Comparison of ENCODE assay signal across 17 cellular contexts in genomic region chrX:120463241-120463640, GRCh38. TPM values are rescaled to one million over a fixed set of nuclear protein-coding genes. Genes with fewer than 3 reads are reported as not detected.
DNase-seq lines count a peak whose midpoint lies in the region; ATAC-seq and TF ChIP-seq lines count a peak whose summit lies in the region.
"Had no signal": no experiment of that assay in that cellular context is flagged by ENCODE, and none has a peak within 500 bp of the region (broad histone marks: within the 10 kb centered on the region; RNA-seq: fewer than 3 reads in every experiment).

No MANE protein-coding gene starts in this region.

- intact Hi-C loops in left lung (cut with DNase I), result no loop called here
- intact Hi-C loops in colonic mucosa (cut with DNase I), result no loop called here

- H3K36me3 ChIP-seq in Karpas-422 (ENCODE audit: insufficient read depth, low read length), result no peaks in the 10 kb centered on the region
- no peaks in the 10 kb centered on the region for H3K36me3 ChIP-seq in adipocyte (ENCODE audit: control insufficient read depth, insufficient read depth, low read length, severe bottlenecking)
- no peaks in the 10 kb centered on the region for H3K36me3 ChIP-seq in left lung
- H3K36me3 ChIP-seq in colonic mucosa, result no peaks in the 10 kb centered on the region
- H3K36me3 ChIP-seq: neural progenitor cell, spleen, tibial nerve had no signal

- H3K9me3 ChIP-seq in Karpas-422 (ENCODE audit: low read length), result no peaks in the 10 kb centered on the region
- H3K9me3 ChIP-seq in adipocyte (ENCODE audit: control insufficient read depth, low read length), result no peaks in the 10 kb centered on the region
- no peaks in the 10 kb centered on the region for H3K9me3 ChIP-seq in left lung
- H3K9me3 ChIP-seq in colonic mucosa, result no peaks in the 10 kb centered on the region
- H3K9me3 ChIP-seq: spleen, tibial nerve had no signal

- H3K9me2 ChIP-seq in Karpas-422 (replicated peaks; ENCODE audit: insufficient read depth, low read length), result no peaks in the 10 kb centered on the region

- H3K4me3 ChIP-seq in Karpas-422 (ENCODE audit: low read length) (no peak overlapping the region), adipocyte (ENCODE audit: low read length) (no peak overlapping the region), left lung (no peak overlapping the region), colonic mucosa (no peak overlapping the region)
- H3K4me3 ChIP-seq: coronary artery, neural progenitor cell, spleen, tibial nerve had no signal

- no peaks in the 10 kb centered on the region for H3K27me3 Mint-ChIP-seq in chondrocyte (ENCODE audit: low read depth)
- no peaks in the 10 kb centered on the region for H3K27me3 Mint-ChIP-seq in natural killer cell treated with Interleukin-12 subunit alpha and Interleukin-12 subunit beta and Interleukin-15 and Interleukin-18, amount 100 ng/mL, for 72 hours
- H3K27me3 Mint-ChIP-seq: activated naive CD8-positive, alpha-beta T cell; CD4-positive, alpha-beta T cell had no signal

- H3K27ac Mint-ChIP-seq in chondrocyte (ENCODE audit: unreplicated experiment), result no peak overlapping the region
- H3K27ac Mint-ChIP-seq in natural killer cell treated with Interleukin-12 subunit alpha and Interleukin-12 subunit beta and Interleukin-15 and Interleukin-18, amount 100 ng/mL, for 72 hours, result no peak overlapping the region
- H3K27ac Mint-ChIP-seq: activated naive CD8-positive, alpha-beta T cell; CD4-positive, alpha-beta T cell; neural progenitor cell had no signal

- peaks cover 28% of the 10 kb centered on the region for H3K4me1 ChIP-seq in Karpas-422 (ENCODE audit: low read length)
- peaks cover 15% of the 10 kb centered on the region for H3K4me1 ChIP-seq in adipocyte (ENCODE audit: control insufficient read depth, insufficient read depth, low read length)
- peaks cover 0 to 64% of the 10 kb centered on the region in 2 donors for H3K4me1 ChIP-seq in left lung
- no peaks in the 10 kb centered on the region for H3K4me1 ChIP-seq in colonic mucosa
- H3K4me1 ChIP-seq: neural progenitor cell had no signal

- no peaks in the 10 kb centered on the region for H3K27me3 ChIP-seq in Karpas-422 (ENCODE audit: low read length)
- no peaks in the 10 kb centered on the region for H3K27me3 ChIP-seq in adipocyte (replicated peaks; ENCODE audit: control insufficient read depth, insufficient read depth, low read length)
- H3K27me3 ChIP-seq in left lung, result no peaks in the 10 kb centered on the region
- H3K27me3 ChIP-seq in colonic mucosa, result no peaks in the 10 kb centered on the region
- H3K27me3 ChIP-seq: neural progenitor cell, spleen had no signal

- H4K20me1 ChIP-seq in Karpas-422 (ENCODE audit: insufficient read depth, low read depth, low read length), result peaks cover 4% of the 10 kb centered on the region; the same call in 1 of the 2 replicates

- H3K79me2 ChIP-seq in Karpas-422 (ENCODE audit: low read length), result peaks cover 49% of the 10 kb centered on the region

- H3K9ac ChIP-seq in Karpas-422 (ENCODE audit: low read length) (no peak overlapping the region), adipocyte (ENCODE audit: low read length) (no peak overlapping the region), colonic mucosa (ENCODE audit: low read depth in 2 of 2, low read length in 2 of 2) (no peak overlapping the region)
- H3K9ac ChIP-seq: neural progenitor cell had no signal

- no peak overlapping the region for H3K4me3 Mint-ChIP-seq in chondrocyte (ENCODE audit: unreplicated experiment)
- H3K4me3 Mint-ChIP-seq in natural killer cell treated with Interleukin-12 subunit alpha and Interleukin-12 subunit beta and Interleukin-15 and Interleukin-18, amount 100 ng/mL, for 72 hours, result no peak overlapping the region
- H3K4me3 Mint-ChIP-seq: activated naive CD8-positive, alpha-beta T cell; CD4-positive, alpha-beta T cell; neural progenitor cell had no signal

- no peak overlapping the region for H3K27ac ChIP-seq in Karpas-422 (ENCODE audit: low read length)
- H3K27ac ChIP-seq in left lung, result peak overlapping the region in 1 of 2 donors; percentile 48
- H3K27ac ChIP-seq in colonic mucosa, result no peak overlapping the region
- H3K27ac ChIP-seq: coronary artery, neural progenitor cell had no signal

- peaks cover 21% of the 10 kb centered on the region for H3K4me1 Mint-ChIP-seq in chondrocyte (ENCODE audit: low read depth)
- peaks cover 29 to 33% of the 10 kb centered on the region in 2 donors for H3K4me1 Mint-ChIP-seq in natural killer cell treated with Interleukin-12 subunit alpha and Interleukin-12 subunit beta and Interleukin-15 and Interleukin-18, amount 100 ng/mL, for 72 hours (ENCODE audit: low read depth in 2 of 2)

- ATAC-seq in left lung, result peak; percentile 41
- no peak for ATAC-seq in natural killer cell treated with Interleukin-12 subunit alpha and Interleukin-12 subunit beta and Interleukin-15 and Interleukin-18, amount 100 ng/mL, for 72 hours
- ATAC-seq: left lobe of liver, Right ventricle myocardium inferior had no signal

- no peak overlapping the region for H2AFZ ChIP-seq in Karpas-422 (ENCODE audit: low read length)
- H2AFZ ChIP-seq: neural progenitor cell had no signal

- H3K4me2 ChIP-seq in Karpas-422 (ENCODE audit: low read depth, low read length, poor library complexity, severe bottlenecking), result no peak overlapping the region
- H3K4me2 ChIP-seq: neural progenitor cell had no signal

- DNase-seq in GF-D8 (lab: John Stamatoyannopoulos, UW), result peak; percentile 1
- peak; percentile 40 for DNase-seq in Karpas-422
- peak; percentile 68 for DNase-seq in adipocyte (ENCODE audit: low read depth)
- no peak for DNase-seq in left lung
- no peak for DNase-seq in chondrocyte (ENCODE audit: low spot score)
- DNase-seq in NCI-H2107 treated with DMSO at 0.1 percent for 48 hours (lab: John Stamatoyannopoulos, UW; ENCODE audit: unreplicated experiment), result no peak
- DNase-seq in natural killer cell treated with Interleukin-12 subunit alpha and Interleukin-12 subunit beta and Interleukin-15 and Interleukin-18, amount 100 ng/mL, for 72 hours (ENCODE audit: low spot score), result no peak
- no peak for DNase-seq in colonic mucosa
- DNase-seq: CD4-positive, alpha-beta T cell; NCI-H446 treated with DMSO at 0.1 percent for 48 hours; spleen had no signal

- H3K9me3 Mint-ChIP-seq in chondrocyte (ENCODE audit: low read depth), result no peaks in the 10 kb centered on the region
- no peaks in the 10 kb centered on the region for H3K9me3 Mint-ChIP-seq in natural killer cell treated with Interleukin-12 subunit alpha and Interleukin-12 subunit beta and Interleukin-15 and Interleukin-18, amount 100 ng/mL, for 72 hours
- H3K9me3 Mint-ChIP-seq: CD4-positive, alpha-beta T cell had no signal

- TF ChIP-seq CTCF in left lung (IDR thresholded peaks at IDR 0.05), result no peak
- no peak for TF ChIP-seq CTCF in chondrocyte (IDR thresholded peaks at IDR 0.05)
- no peak for TF ChIP-seq CTCF in colonic mucosa (IDR thresholded peaks at IDR 0.05)

- no peaks in the 10 kb centered on the region for H3K36me3 Mint-ChIP-seq in chondrocyte (ENCODE audit: low read depth)
- peaks cover under 1% of the 10 kb centered on the region for H3K36me3 Mint-ChIP-seq in natural killer cell treated with Interleukin-12 subunit alpha and Interleukin-12 subunit beta and Interleukin-15 and Interleukin-18, amount 100 ng/mL, for 72 hours
- H3K36me3 Mint-ChIP-seq: activated naive CD8-positive, alpha-beta T cell; neural progenitor cell had no signal

RNA-seq across cellular contexts. Expression of gene LAMP2, which starts 5.9 kb away (rescaled TPM):
- 13.7 and 46.1 TPM in 2 replicates for total RNA-seq in Karpas-422 (2014; rRNA removed; shearing (Covaris generic); ENCODE audit: low replicate concordance)
- total RNA-seq in left lung, result 100 to 1,000 TPM; 159 to 160 TPM
- total RNA-seq in chondrocyte, result 155 to 171 TPM (median 157 TPM) in 3 replicates
- total RNA-seq in natural killer cell treated with Interleukin-12 subunit alpha and Interleukin-12 subunit beta and Interleukin-15 and Interleukin-18, amount 100 ng/mL, for 72 hours, result 10 to 100 TPM; 25.6 to 58.6 TPM
- 10 to 100 TPM; 43.4 to 77.2 TPM for total RNA-seq in colonic mucosa

Comparison
In these comparisons a context has a peak if more than half of its experiments do, and no peak if none do; other contexts are left out.
1. DNase-seq: peak in GF-D8 (single experiment), Karpas-422 (single experiment) and adipocyte (single experiment); none in left lung (0 of 2), chondrocyte (single experiment), NCI-H2107 treated with DMSO at 0.1 percent for 48 hours (single experiment), natural killer cell treated with Interleukin-12 subunit alpha and Interleukin-12 subunit beta and Interleukin-15 and Interleukin-18, amount 100 ng/mL, for 72 hours (single experiment) and colonic mucosa (single experiment).